Comparison of ENCODE assay signal across 8 cellular contexts in the genomic region with DNA sequence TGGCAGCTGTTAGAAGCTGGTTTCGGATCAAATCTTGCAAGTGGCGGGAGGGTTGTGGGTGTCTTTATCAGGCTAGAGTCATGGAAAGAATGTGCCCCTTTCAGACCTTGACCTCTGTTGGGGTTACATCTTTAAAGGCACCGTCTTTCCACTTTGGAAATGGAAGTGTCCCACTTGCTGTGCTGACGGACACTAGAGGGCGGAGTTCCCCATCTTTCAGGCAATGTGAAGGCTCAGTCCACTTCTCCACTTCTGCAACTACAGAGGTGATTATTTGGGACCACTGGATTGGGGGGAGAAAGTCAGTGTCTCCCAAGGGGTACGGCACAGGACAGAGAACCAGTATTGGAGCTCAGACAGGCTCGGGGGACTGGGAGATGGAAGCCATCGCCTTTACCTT.
DNase-seq lines count a peak whose midpoint lies in the region; ATAC-seq, FAIRE-seq and TF ChIP-seq lines count a peak whose summit lies in the region.
"Not testable (repeated sequence)": the region's sequence is repeated elsewhere in the genome, so short reads cannot be mapped to it uniquely, and the experiment has no call there.

No MANE protein-coding gene starts in this region.

- H3K4me1 ChIP-seq in A549; HCT116 (ENCODE audit: control insufficient read depth in 1 of 2, insufficient read depth in 2 of 2, low read length in 2 of 2); RWPE2 (ENCODE audit: insufficient read depth, poor library complexity, severe bottlenecking); GM12878 (ENCODE audit: control insufficient read depth, insufficient read depth, low read length); right cardiac atrium (ENCODE audit: control insufficient read depth, insufficient read depth, low read length); HepG2 (ENCODE audit: insufficient read depth, low read length); pancreas; upper lobe of right lung: not testable (repeated sequence)

- in situ Hi-C loops in GM12878 (cut with MboI); HepG2 (cut with HindIII; ENCODE audit: extremely low pct_ligation_motif_present, low pct_unique_long_range_greater_than_20kb): not testable (repeated sequence)

- ATAC-seq in A549 = peak; percentile 78 to 85
- peak; percentile 80 for ATAC-seq in HCT116
- ATAC-seq in RWPE2 (ENCODE audit: low read depth) = peak; percentile 61
- peak; percentile 92 for ATAC-seq in GM12878
- ATAC-seq in right cardiac atrium = peak; percentile 47 to 83
- ATAC-seq in HepG2 = peak; percentile 54; the same call in 2 of the 3 replicates
- peak in 3 of 4 donors; percentile 46 to 85 (median 81) for ATAC-seq in pancreas
- ATAC-seq in upper lobe of right lung = peak; percentile 68

- H3K9me2 ChIP-seq in HCT116 (ENCODE audit: insufficient read depth) = not testable (repeated sequence)

- TF ChIP-seq POLR2A in A549 (IDR thresholded peaks at IDR 0.05; ENCODE audit: low read length); HCT116 (IDR thresholded peaks at IDR 0.05; ENCODE audit: borderline replicate concordance, extremely low read depth, insufficient read depth, insufficient read length); GM12878 (IDR thresholded peaks at IDR 0.05; ENCODE audit: low read depth, low read length); HepG2 (IDR thresholded peaks at IDR 0.05; ENCODE audit: insufficient read depth in 1 of 2, low read depth in 2 of 2, low read length in 2 of 2): not testable (repeated sequence)

- SMC1A ChIA-PET in GM12878 (lab: Charles Lee; ENCODE audit: uncharacterized antibody, unreplicated experiment) = not testable (repeated sequence)

- not testable (repeated sequence) for DNase-seq in A549 (ENCODE audit: low read depth in 1 of 2, low spot score in 1 of 2); HCT116 (ENCODE audit: low read depth, low spot score); RWPE2 (ENCODE audit: low spot score); GM12878 (ENCODE audit: low read depth, low spot score); right cardiac atrium; HepG2 (ENCODE audit: low spot score); pancreas; upper lobe of right lung

- H4K20me1 ChIP-seq in HCT116 (ENCODE audit: insufficient read depth); GM12878 (ENCODE audit: control insufficient read depth, insufficient read depth); HepG2 (ENCODE audit: insufficient read depth, low read length): not testable (repeated sequence)

- not testable (repeated sequence) for H2AFZ ChIP-seq in HCT116 (ENCODE audit: low read depth, low read length, poor library complexity, severe bottlenecking); GM12878 (ENCODE audit: control insufficient read depth, low read depth, low read length); HepG2 (ENCODE audit: low read length)

- WGBS in A549 (ENCODE audit: missing lambda C conversion rate) = no CpG with 5 or more reads among the region's 8 CpGs
- 21% methylated on average over 2 of the region's 8 CpGs for WGBS in GM12878 (ENCODE audit: insufficient coverage, insufficient replicate concordance, low lambda C conversion rate, missing lambda C conversion rate)
- WGBS in right cardiac atrium = 0% methylated on average over 2 of the region's 8 CpGs
- WGBS in HepG2 (ENCODE audit: low lambda C conversion rate) = no CpG with 5 or more reads among the region's 8 CpGs
- 0% methylated on average over 1 of the region's 8 CpGs for WGBS in pancreas, 2 donors

- TF ChIP-seq EP300 in A549 (IDR thresholded peaks at IDR 0.05); GM12878 (IDR thresholded peaks at IDR 0.05; ENCODE audit: borderline replicate concordance in 1 of 2, control insufficient read depth in 1 of 2, low read depth in 2 of 2, low read length in 2 of 2); HepG2 (IDR thresholded peaks at IDR 0.05; ENCODE audit: low read depth in 2 of 2, low read length in 2 of 2); HepG2 (CRISPR knock-in tag; IDR thresholded peaks at IDR 0.05; ENCODE audit: borderline replicate concordance): not testable (repeated sequence)

- H3K36me3 ChIP-seq in HCT116 (ENCODE audit: control insufficient read depth in 1 of 2, insufficient read depth in 2 of 2, low read length in 2 of 2); RWPE2 (ENCODE audit: low read depth); GM12878 (ENCODE audit: control insufficient read depth in 2 of 2, insufficient read depth in 2 of 2, low read length in 1 of 2); HepG2 (replicated peaks in 1 of 2; ENCODE audit: control insufficient read depth in 1 of 2, insufficient read depth in 2 of 2, low read length in 2 of 2); pancreas; upper lobe of right lung: not testable (repeated sequence)

- not testable (repeated sequence) for TF ChIP-seq CTCF in A549 (IDR thresholded peaks at IDR 0.05); HCT116 (IDR thresholded peaks at IDR 0.05 in 2 of 3, conservative IDR thresholded peaks at IDR 0.05 in 1 of 3; ENCODE audit: borderline replicate concordance in 1 of 3, insufficient read depth in 1 of 3, low read depth in 2 of 3, low read length in 2 of 3); RWPE2 (IDR thresholded peaks at IDR 0.05; ENCODE audit: poor library complexity, severe bottlenecking); GM12878 (IDR thresholded peaks at IDR 0.05 in 2 of 3, conservative IDR thresholded peaks at IDR 0.05 in 1 of 3; ENCODE audit: control insufficient read depth in 2 of 3, extremely low read depth in 1 of 3, insufficient read depth in 1 of 3, low read depth in 3 of 3, low read length in 3 of 3); HepG2 (CRISPR knock-in tag; IDR thresholded peaks at IDR 0.05); pancreas (IDR thresholded peaks at IDR 0.05); upper lobe of right lung (IDR thresholded peaks at IDR 0.05)

- intact Hi-C loops in HCT116 (cut with micrococcal nuclease); GM12878 (cut with micrococcal nuclease; ENCODE audit: unreplicated experiment); right cardiac atrium (cut with DNase I); HepG2 (cut with micrococcal nuclease; ENCODE audit: unreplicated experiment); pancreas (cut with DNase I); upper lobe of right lung (cut with DNase I): not testable (repeated sequence)

- TF ChIP-seq RAD21 in A549 (conservative IDR thresholded peaks at IDR 0.05 in 1 of 2, IDR thresholded peaks at IDR 0.05 in 1 of 2); HCT116 (IDR thresholded peaks at IDR 0.05; ENCODE audit: low read depth); GM12878 (IDR thresholded peaks at IDR 0.05; ENCODE audit: insufficient read depth, low read depth, low read length); HepG2 (CRISPR knock-in tag; IDR thresholded peaks at IDR 0.05): not testable (repeated sequence)

- H3K9ac ChIP-seq in HCT116 (ENCODE audit: low read length); GM12878 (ENCODE audit: control insufficient read depth, insufficient read depth, low read length); HepG2 (ENCODE audit: insufficient read depth, low read depth, low read length): not testable (repeated sequence)

- not testable (repeated sequence) for H3K9me3 ChIP-seq in A549; HCT116 (ENCODE audit: control insufficient read depth in 1 of 2, insufficient read depth in 1 of 2, low read depth in 1 of 2, low read length in 2 of 2); RWPE2 (ENCODE audit: severe bottlenecking); GM12878 (replicated peaks; ENCODE audit: control insufficient read depth, insufficient read depth, low read length); right cardiac atrium (ENCODE audit: control insufficient read depth, low read length); HepG2 (ENCODE audit: low read length); pancreas; upper lobe of right lung

- H3K4me2 ChIP-seq in A549; HCT116 (ENCODE audit: low read length); GM12878 (ENCODE audit: control insufficient read depth, insufficient read depth); HepG2 (ENCODE audit: low read depth, low read length): not testable (repeated sequence)

- POLR2A ChIA-PET in A549 (lab: Yijun Ruan, JAX); HCT116 (lab: Charles Lee); GM12878 (lab: Charles Lee); HepG2 (lab: Yijun Ruan, JAX): not testable (repeated sequence)

- CTCF ChIA-PET in A549 (lab: Yijun Ruan, JAX); HCT116 (lab: Charles Lee); GM12878 (lab: Yijun Ruan, JAX); HepG2 (lab: Yijun Ruan, JAX; ENCODE audit: low intra/inter-chr PET ratio, low total read pairs): not testable (repeated sequence)

- not testable (repeated sequence) for FAIRE-seq in A549 (lab: Jason Lieb, UNC); GM12878 (lab: Jason Lieb, UNC); HepG2 (lab: Jason Lieb, UNC); pancreas (lab: Jason Lieb, UNC)

- RAD21 ChIA-PET in HCT116 (lab: Charles Lee; ENCODE audit: low non-redundant PET in 1 of 2, low total read pairs in 2 of 2, uncharacterized antibody in 2 of 2, unreplicated experiment in 2 of 2); GM12878 (lab: Charles Lee; ENCODE audit: unreplicated experiment): not testable (repeated sequence)

- not testable (repeated sequence) for H3K79me2 ChIP-seq in HCT116 (ENCODE audit: insufficient read depth, low read length); GM12878 (ENCODE audit: control insufficient read depth, insufficient read depth, low read length); HepG2 (ENCODE audit: insufficient read depth, low read length)

- H3K4me3 ChIP-seq in A549; HCT116 (replicated peaks in 1 of 2; ENCODE audit: low read depth in 1 of 2, low read length in 2 of 2); RWPE2 (ENCODE audit: severe bottlenecking); GM12878; right cardiac atrium (ENCODE audit: low read length); HepG2 (replicated peaks in 1 of 3; ENCODE audit: insufficient read depth in 1 of 3, low read depth in 2 of 3, low read length in 3 of 3); pancreas; upper lobe of right lung: not testable (repeated sequence)

- H3K27me3 ChIP-seq in HCT116 (ENCODE audit: insufficient read depth, low read length); RWPE2 (ENCODE audit: insufficient read depth, poor library complexity, severe bottlenecking); GM12878 (replicated peaks in 1 of 2; ENCODE audit: control insufficient read depth in 2 of 2, insufficient read depth in 2 of 2, low read length in 1 of 2); right cardiac atrium (ENCODE audit: control insufficient read depth, insufficient read depth); HepG2 (ENCODE audit: control insufficient read depth in 1 of 2, insufficient read depth in 2 of 2, low read length in 2 of 2); pancreas; upper lobe of right lung: not testable (repeated sequence)

- not testable (repeated sequence) for H3K27ac ChIP-seq in A549; HCT116 (ENCODE audit: low read depth, low read length); RWPE2 (ENCODE audit: poor library complexity, severe bottlenecking); GM12878 (ENCODE audit: control insufficient read depth, insufficient read depth); right cardiac atrium (ENCODE audit: low read length); HepG2 (ENCODE audit: extremely low read length, insufficient read depth, low read length); pancreas; upper lobe of right lung

- BruUV-seq in HCT116 (replicated peaks; lab: Mats Ljungman, UMichigan); HepG2 (replicated peaks; lab: Mats Ljungman, UMichigan): not testable (repeated sequence)
- BruUV-seq in GM12878 (replicated peaks; lab: Mats Ljungman, UMichigan) = TSS peak; percentile 40
